ENCODE assay signal across 8 cellular contexts in the genomic region with DNA sequence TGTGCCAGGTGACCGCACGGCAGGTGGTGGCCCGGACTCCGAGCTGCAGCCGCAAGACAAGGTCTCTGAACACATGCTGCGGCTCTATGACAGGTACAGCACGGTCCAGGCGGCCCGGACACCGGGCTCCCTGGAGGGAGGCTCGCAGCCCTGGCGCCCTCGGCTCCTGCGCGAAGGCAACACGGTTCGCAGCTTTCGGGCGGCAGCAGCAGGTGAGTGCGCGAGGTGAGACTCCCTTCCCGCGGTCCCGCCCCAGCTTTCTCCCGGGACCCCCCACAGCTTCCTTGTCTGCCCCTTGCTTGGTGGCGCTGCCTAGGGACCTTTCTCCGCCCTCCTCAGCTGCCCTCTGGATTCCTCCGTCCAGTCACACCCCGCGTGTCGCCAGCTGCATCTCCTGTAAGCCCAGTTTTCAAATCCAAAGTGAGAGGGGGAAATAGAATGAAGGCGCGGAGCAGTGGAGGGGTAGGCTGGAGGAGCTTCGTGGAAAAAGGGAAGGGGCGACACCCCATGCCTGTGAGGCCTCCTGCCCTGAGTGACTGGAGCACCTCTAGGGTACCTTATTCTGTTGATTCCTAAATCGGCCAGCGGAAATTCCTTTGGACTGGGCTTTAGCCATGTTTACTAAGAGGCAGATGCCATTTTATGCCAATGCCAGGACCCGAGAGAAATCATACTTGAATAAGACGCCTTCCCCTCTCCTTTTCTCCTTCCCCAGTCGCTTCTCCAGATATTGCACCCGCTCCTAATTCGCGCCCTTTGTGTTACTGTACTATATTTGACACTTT. TPM values are rescaled to one million over a fixed set of nuclear protein-coding genes. Genes with fewer than 3 reads are reported as not detected.
A peak's percentile ranks its signal among the peaks of the same experiment; 100 is the strongest.
DNase-seq lines count a peak whose midpoint lies in the region; ATAC-seq and TF ChIP-seq lines count a peak whose summit lies in the region.

No MANE protein-coding gene starts in this region.

- H3K36me3 ChIP-seq in HUES64 (ENCODE audit: insufficient read depth, low read length) (no peaks in the 10 kb centered on the region), neuron (ENCODE audit: insufficient read depth, low read length) (no peaks in the 10 kb centered on the region)
- no peaks in the 10 kb centered on the region for H3K36me3 ChIP-seq in effector memory CD4-positive, alpha-beta T cell (ENCODE audit: control insufficient read depth, insufficient read depth, low read length)

- peak overlapping the region; percentile 24 for H2AFZ ChIP-seq in neuron (ENCODE audit: low read depth, low read length)

- CTCF ChIA-PET in GM10248 (lab: Yijun Ruan, JAX) = interaction anchor here (2.2 to 2.5 kb wide), 2 partner anchors 8 to 41 kb away, joined by 7 to 19 read pairs; no protein-coding TSS in a partner anchor

- no peaks in the 10 kb centered on the region for H3K9me3 ChIP-seq in HUES64 (ENCODE audit: insufficient read depth, low read depth, low read length)
- H3K9me3 ChIP-seq in neuron (ENCODE audit: low read length) = no peaks in the 10 kb centered on the region
- H3K9me3 ChIP-seq in effector memory CD4-positive, alpha-beta T cell (ENCODE audit: control insufficient read depth, low read length) = no peaks in the 10 kb centered on the region

- POLR2A ChIA-PET in GM10248 (lab: Yijun Ruan, JAX) = no interaction called here

- H3K27me3 ChIP-seq in HUES64 (ENCODE audit: insufficient read depth, low read length) (peaks cover 83% of the 10 kb centered on the region), neuron (ENCODE audit: insufficient read depth, low read length) (peaks cover 56% of the 10 kb centered on the region)
- H3K27me3 ChIP-seq in effector memory CD4-positive, alpha-beta T cell (replicated peaks; ENCODE audit: control insufficient read depth, insufficient read depth, low read length, poor library complexity, severe bottlenecking) = peaks cover 11% of the 10 kb centered on the region

- DNase-seq in DMS153 treated with DMSO at 0.1 percent for 48 hours (lab: John Stamatoyannopoulos, UW; ENCODE audit: unreplicated experiment) = peak; percentile 12
- DNase-seq in ecto neural progenitor cell (ENCODE audit: low spot score) = peak; percentile 55
- DNase-seq in effector memory CD4-positive, alpha-beta T cell = no peak
- no peak for DNase-seq in NK-92 (lab: John Stamatoyannopoulos, UW; ENCODE audit: unreplicated experiment)
- DNase-seq in GM10248 (ENCODE audit: extremely low spot score) = no peak

- H3K27ac ChIP-seq in HUES64 (ENCODE audit: low read depth, low read length) = no peak overlapping the region
- no peak overlapping the region for H3K27ac ChIP-seq in effector memory CD4-positive, alpha-beta T cell (ENCODE audit: insufficient read depth, low read length, poor library complexity, severe bottlenecking)

- 1% methylated on average over 43 of the region's 43 CpGs for WGBS in HUES64

- H3K4me1 ChIP-seq in HUES64 (ENCODE audit: insufficient read depth, low read length) (peaks cover 19% of the 10 kb centered on the region), neuron (ENCODE audit: insufficient read depth, low read length) (peaks cover 6% of the 10 kb centered on the region)
- peaks cover 3% of the 10 kb centered on the region for H3K4me1 ChIP-seq in effector memory CD4-positive, alpha-beta T cell (ENCODE audit: control insufficient read depth, insufficient read depth, low read length, poor library complexity, severe bottlenecking)

- H3K9ac ChIP-seq in HUES64 (ENCODE audit: low read depth, low read length) = no peak overlapping the region; the same call in 1 of the 2 replicates

- peak overlapping the region; percentile 74 for H3K4me3 ChIP-seq in HUES64 (ENCODE audit: low read length)
- H3K4me3 ChIP-seq in neuron (ENCODE audit: low read length) = no peak overlapping the region
- no peak overlapping the region for H3K4me3 ChIP-seq in effector memory CD4-positive, alpha-beta T cell (ENCODE audit: insufficient read depth, low read depth, low read length, poor library complexity, severe bottlenecking)

- no peak for TF ChIP-seq CTCF in GM10248 (IDR thresholded peaks at IDR 0.05; ENCODE audit: control extremely low read depth, extremely low read depth, low read depth, missing control alignments)

- ATAC-seq in HG03439 (IDR thresholded peaks at IDR 0.05; ENCODE audit: unreplicated experiment) = no peak

RNA-seq across cellular contexts. Expression of a gene that starts 1.1 kb away (rescaled TPM):
- polyA plus RNA-seq in HUES64 (2013, experiment 1 of 2) = 0.10 TPM
- polyA plus RNA-seq in HUES64 (2013, experiment 2 of 2) = 0.25 TPM

Comparison
In these comparisons a context has a peak if more than half of its experiments do, and no peak if none do; other contexts are left out.
1. DNase-seq: peak in DMS153 treated with DMSO at 0.1 percent for 48 hours (single experiment) and ecto neural progenitor cell (single experiment); none in effector memory CD4-positive, alpha-beta T cell (0 of 3), NK-92 (single experiment) and GM10248 (single experiment).